Comparison of ENCODE assay signal across 14 cellular contexts in the genomic region with DNA sequence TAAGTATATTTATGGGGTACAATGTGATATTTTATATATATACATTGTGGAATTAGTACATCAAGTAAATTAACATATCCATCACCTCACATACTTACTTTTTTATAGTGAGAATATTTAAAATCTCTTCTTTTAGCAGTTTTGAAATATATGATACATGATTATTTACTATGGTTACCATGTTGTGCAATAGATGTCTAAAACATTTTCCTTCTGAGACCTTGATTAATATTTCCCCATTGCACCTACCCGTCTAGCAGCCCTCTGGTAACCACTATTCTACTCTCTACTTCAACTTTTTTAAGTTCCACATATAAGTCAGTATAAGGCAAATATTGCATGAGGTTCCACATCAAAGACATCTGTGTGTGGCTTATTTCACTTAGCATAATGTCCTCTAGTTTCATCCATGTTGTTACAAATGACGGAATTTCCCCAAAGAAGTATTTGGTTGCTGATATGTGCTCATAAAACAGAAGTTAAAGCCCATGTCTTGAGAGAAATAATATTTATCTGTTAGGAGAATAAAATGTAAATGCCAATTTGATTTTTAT. TPM values are rescaled to one million over a fixed set of nuclear protein-coding genes. Genes with fewer than 3 reads are reported as not detected.
DNase-seq lines count a peak whose midpoint lies in the region; ATAC-seq and TF ChIP-seq lines count a peak whose summit lies in the region.
"Had no signal": no experiment of that assay in that cellular context is flagged by ENCODE, and none has a peak within 500 bp of the region (broad histone marks: within the 10 kb centered on the region; RNA-seq: fewer than 3 reads in every experiment).

No MANE protein-coding gene starts in this region.

- H3K4me3 ChIP-seq in lower lobe of right lung, result no peak overlapping the region
- H3K4me3 ChIP-seq: HAP-1 had no signal

- no peak for DNase-seq in lower lobe of right lung
- DNase-seq in HPDE6-E6E7 (ENCODE audit: extremely low spot score), result no peak
- DNase-seq: aorta; CD4-positive, CD25-positive, alpha-beta regulatory T cell; foreskin fibroblast; immature natural killer cell; NCI-H1105 treated with DMSO at 0.1 percent for 48 hours; NCI-H510A treated with DMSO at 0.1 percent for 48 hours had no signal

- H3K36me3 ChIP-seq in lower lobe of right lung, result peaks cover 19% of the 10 kb centered on the region

- H3K4me1 ChIP-seq in lower lobe of right lung, result peaks cover 4% of the 10 kb centered on the region
- H3K4me1 ChIP-seq: HAP-1 had no signal

- peak; percentile 64 for ATAC-seq in GM18858 (IDR thresholded peaks at IDR 0.05; ENCODE audit: unreplicated experiment)
- peak; percentile 60 for ATAC-seq in HG02588 (IDR thresholded peaks at IDR 0.05; ENCODE audit: unreplicated experiment)
- peak; percentile 39 for ATAC-seq in HG03575 (IDR thresholded peaks at IDR 0.05; ENCODE audit: extremely low read depth, insufficient number of reproducible peaks, low FRiP score, unreplicated experiment)
- peak; percentile 46 to 54 for ATAC-seq in lower lobe of right lung
- ATAC-seq in HG02763 (IDR thresholded peaks at IDR 0.05; ENCODE audit: unreplicated experiment), result no peak
- ATAC-seq in GM21723 (IDR thresholded peaks at IDR 0.05; ENCODE audit: unreplicated experiment), result no peak

- H3K27me3 ChIP-seq in lower lobe of right lung (ENCODE audit: low read depth), result no peaks in the 10 kb centered on the region

- H3K9me3 ChIP-seq in lower lobe of right lung, result no peaks in the 10 kb centered on the region
- H3K9me3 ChIP-seq: HAP-1 had no signal

- intact Hi-C loops in lower lobe of right lung (cut with DNase I), result no loop called here

- TF ChIP-seq CTCF in lower lobe of right lung (IDR thresholded peaks at IDR 0.05), result no peak

- H3K27ac ChIP-seq in lower lobe of right lung, result no peak overlapping the region

RNA-seq across cellular contexts. Expression of a gene that starts 29.6 kb away (rescaled TPM):
- total RNA-seq in lower lobe of right lung, result 76.2 TPM

RNA-seq across cellular contexts. Expression of a gene that starts 40.7 kb away (rescaled TPM):
- total RNA-seq in lower lobe of right lung, result 22.0 TPM

Comparison
In these comparisons a context has a peak if more than half of its experiments do, and no peak if none do; other contexts are left out.
1. ATAC-seq: peak in GM18858 (single experiment), HG02588 (single experiment), HG03575 (single experiment) and lower lobe of right lung (2 of 2); none in HG02763 (single experiment) and GM21723 (single experiment).